Comparison of ENCODE assay signal across 13 cellular contexts in genomic region chr3:11634974-11635612, GRCh38. TPM values are rescaled to one million over a fixed set of nuclear protein-coding genes. Genes with fewer than 3 reads are reported as not detected.
DNase-seq lines count a peak whose midpoint lies in the region; ATAC-seq and TF ChIP-seq lines count a peak whose summit lies in the region.
"Had no signal": no experiment of that assay in that cellular context is flagged by ENCODE, and none has a peak within 500 bp of the region (broad histone marks: within the 10 kb centered on the region; RNA-seq: fewer than 3 reads in every experiment).

No MANE protein-coding gene starts in this region.

- ATAC-seq in heart left ventricle (no peak), left cardiac atrium (no peak), upper lobe of left lung (ENCODE audit: low FRiP score in 2 of 2) (no peak), GM21529 (IDR thresholded peaks at IDR 0.05; ENCODE audit: unreplicated experiment) (no peak)

- TF ChIP-seq CTCF in heart left ventricle (IDR thresholded peaks at IDR 0.05) = no peak
- no peak for TF ChIP-seq CTCF in coronary artery (IDR thresholded peaks at IDR 0.05)
- no peak for TF ChIP-seq CTCF in nephron (IDR thresholded peaks at IDR 0.05; ENCODE audit: unreplicated experiment in 3 of 3)
- TF ChIP-seq CTCF in upper lobe of left lung (IDR thresholded peaks at IDR 0.05) = no peak

- TF ChIP-seq EP300 in upper lobe of left lung (IDR thresholded peaks at IDR 0.05) = no peak

- peak overlapping the region; percentile 69 to 98 (median 79) for H3K27ac Mint-ChIP-seq in nephron

- H3K9me3 ChIP-seq in heart left ventricle (no peaks in the 10 kb centered on the region), upper lobe of left lung (no peaks in the 10 kb centered on the region)

- H3K4me3 Mint-ChIP-seq in nephron = peak overlapping the region; percentile 20 to 25 (median 24)
- H3K4me3 Mint-ChIP-seq: central memory CD8-positive, alpha-beta T cell had no signal

- H3K27me3 ChIP-seq in heart left ventricle (no peaks in the 10 kb centered on the region), upper lobe of left lung (no peaks in the 10 kb centered on the region)

- H3K4me1 ChIP-seq in heart left ventricle (peaks cover 36 to 100% (median 93%) of the 10 kb centered on the region in 12 donors), upper lobe of left lung (peaks cover 49 to 79% (median 74%) of the 10 kb centered on the region in 4 donors)

- peak overlapping the region in 11 of 12 donors; percentile 27 to 95 (median 70) for H3K27ac ChIP-seq in heart left ventricle
- peak overlapping the region; percentile 38 to 51 for H3K27ac ChIP-seq in coronary artery
- H3K27ac ChIP-seq in upper lobe of left lung = peak overlapping the region; percentile 67 to 92 (median 74)

- peaks cover 95% of the 10 kb centered on the region for H3K4me1 Mint-ChIP-seq in nephron

- H3K9me3 Mint-ChIP-seq in nephron = no peaks in the 10 kb centered on the region
- H3K9me3 Mint-ChIP-seq: central memory CD8-positive, alpha-beta T cell had no signal

- intact Hi-C loops in heart left ventricle (cut with DNase I) = loop anchor here in 4 of 10 donors (5.0 to 10.0 kb wide), 2 partner anchors 33 to 50 kb away; no protein-coding TSS in a partner anchor
- intact Hi-C loops in left cardiac atrium (cut with DNase I) = no loop called here

- no peak for TF ChIP-seq POLR2A in heart left ventricle (IDR thresholded peaks at IDR 0.05)
- no peak for TF ChIP-seq POLR2A in upper lobe of left lung (IDR thresholded peaks at IDR 0.05)

- H3K36me3 Mint-ChIP-seq in nephron (ENCODE audit: low read depth) = peaks cover 16% of the 10 kb centered on the region

- H3K27me3 Mint-ChIP-seq in nephron (ENCODE audit: low read depth) = no peaks in the 10 kb centered on the region
- H3K27me3 Mint-ChIP-seq: central memory CD8-positive, alpha-beta T cell had no signal

- whole genome bisulfite sequencing in heart left ventricle, 4 donors = 20 to 42% (median 25%) methylated on average over 4 of the region's 4 CpGs
- WGBS in upper lobe of left lung, 2 donors = 37 to 53% methylated on average over 4 of the region's 4 CpGs

- no peak overlapping the region for H3K4me3 ChIP-seq in heart left ventricle
- peak overlapping the region; percentile 22 for H3K4me3 ChIP-seq in coronary artery
- H3K4me3 ChIP-seq in upper lobe of left lung = no peak overlapping the region

- H3K36me3 ChIP-seq in heart left ventricle (no peaks in the 10 kb centered on the region), upper lobe of left lung (no peaks in the 10 kb centered on the region)

- no peak for DNase-seq in heart left ventricle
- no peak for DNase-seq in left cardiac atrium
- DNase-seq in coronary artery (ENCODE audit: low spot score) = no peak
- DNase-seq in upper lobe of left lung = no peak
- no peak for DNase-seq in SHP77 treated with DMSO at 0.1 percent for 48 hours (lab: John Stamatoyannopoulos, UW)
- no peak for DNase-seq in NCI-H1694 treated with DMSO at 0.1 percent for 48 hours (lab: John Stamatoyannopoulos, UW)
- DNase-seq: activated CD4-positive, CD25-positive, alpha-beta regulatory T cell; DMS153; NCI-H2081 treated with DMSO at 0.1 percent for 48 hours; small intestine had no signal

RNA-seq across cellular contexts. Expression of gene VGLL4, which starts 8.6 kb away (rescaled TPM):
- total RNA-seq in heart left ventricle (10 to 100 TPM; 24.0 to 40.4 (median 32.6) TPM), left cardiac atrium (10 to 100 TPM; 28.6 to 36.1 TPM), upper lobe of left lung (10 to 100 TPM; 46.5 to 93.6 (median 60.1) TPM)
- polyA plus RNA-seq in heart left ventricle = 10 to 100 TPM; 24.5 to 25.8 TPM
